In the genomic region with DNA sequence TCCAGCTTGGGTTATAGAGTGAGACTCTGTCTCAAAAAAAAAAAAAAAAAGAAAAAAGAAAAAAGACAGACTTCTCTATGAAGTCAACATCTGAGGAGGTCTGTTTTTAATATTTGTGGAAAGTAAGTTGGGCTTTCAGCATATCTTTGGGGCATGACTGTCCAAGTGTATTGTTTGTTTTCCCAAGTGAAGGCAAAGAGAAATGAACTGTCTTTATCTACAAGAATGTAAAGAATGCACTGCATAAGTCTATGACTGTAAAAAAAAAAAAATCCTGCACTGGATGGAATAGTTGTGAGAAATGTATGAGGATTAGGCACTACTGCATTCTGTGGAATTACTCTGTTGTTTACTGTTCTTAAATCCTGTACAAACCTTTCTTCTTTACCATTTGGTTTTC, we compare ENCODE assay signal across 14 cellular contexts. TPM values are rescaled to one million over a fixed set of nuclear protein-coding genes. Genes with fewer than 3 reads are reported as not detected.
DNase-seq lines count a peak whose midpoint lies in the region; ATAC-seq and TF ChIP-seq lines count a peak whose summit lies in the region.
"Had no signal": no experiment of that assay in that cellular context is flagged by ENCODE, and none has a peak within 500 bp of the region (broad histone marks: within the 10 kb centered on the region; RNA-seq: fewer than 3 reads in every experiment).

No MANE protein-coding gene starts in this region.

- peak; percentile 28 for ATAC-seq in upper lobe of right lung

- H3K27me3 Mint-ChIP-seq in activated T-cell treated with anti-CD3 and anti-CD28 coated beads, Interleukin-2, amount 50 U/mL, for 24 hours, result peaks cover 23% of the 10 kb centered on the region

- no peak overlapping the region for H3K27ac ChIP-seq in upper lobe of right lung
- H3K27ac ChIP-seq: sigmoid colon, uterus had no signal

- TF ChIP-seq CTCF in upper lobe of right lung (IDR thresholded peaks at IDR 0.05), result no peak

- intact Hi-C loops in upper lobe of right lung (cut with DNase I), result no loop called here

- DNase-seq in HCEC 1CT (peak; percentile 91), amniotic stem cell (lab: John Stamatoyannopoulos, UW) (peak; percentile 68), glomerular visceral epithelial cell (ENCODE audit: extremely low spot score) (peak; percentile 82), upper lobe of right lung (no peak), HEK293T (ENCODE audit: extremely low spot score) (no peak), NCI-H69 (lab: John Stamatoyannopoulos, UW) (no peak)
- no peak for DNase-seq in activated T-cell treated with anti-CD3 and anti-CD28 coated beads, Interleukin-2, amount 50 U/mL, for 24 hours
- DNase-seq: activated CD8-positive, alpha-beta memory T cell treated with anti-CD3 and anti-CD28 coated beads, Interleukin-2, amount 50 U/mL, for 48 hours; DND-41; glutamatergic neuron; midbrain; NCI-H2029; sigmoid colon; uterus had no signal

- H3K36me3 Mint-ChIP-seq in activated T-cell treated with anti-CD3 and anti-CD28 coated beads, Interleukin-2, amount 50 U/mL, for 24 hours (ENCODE audit: low read depth), result no peaks in the 10 kb centered on the region

- H3K4me3 ChIP-seq in upper lobe of right lung, result no peak overlapping the region
- H3K4me3 ChIP-seq: sigmoid colon, uterus had no signal

- H3K9me3 Mint-ChIP-seq in activated T-cell treated with anti-CD3 and anti-CD28 coated beads, Interleukin-2, amount 50 U/mL, for 24 hours, result peaks cover 3% of the 10 kb centered on the region

- CTCF ChIA-PET in HEK293T (lab: Yijun Ruan, JAX), result interaction anchor here (1.8 kb wide), 1 partner anchor 11 kb away, joined by 10 read pairs; no protein-coding TSS in a partner anchor

- no peaks in the 10 kb centered on the region for H3K27me3 ChIP-seq in upper lobe of right lung
- H3K27me3 ChIP-seq: sigmoid colon, uterus had no signal

- H3K4me1 Mint-ChIP-seq in activated T-cell treated with anti-CD3 and anti-CD28 coated beads, Interleukin-2, amount 50 U/mL, for 24 hours (ENCODE audit: low read depth), result peaks cover 10% of the 10 kb centered on the region

- no peaks in the 10 kb centered on the region for H3K9me3 ChIP-seq in upper lobe of right lung
- H3K9me3 ChIP-seq: sigmoid colon, uterus had no signal

- H3K4me1 ChIP-seq in upper lobe of right lung, result no peaks in the 10 kb centered on the region
- H3K4me1 ChIP-seq: sigmoid colon, uterus had no signal

- no peaks in the 10 kb centered on the region for H3K36me3 ChIP-seq in upper lobe of right lung
- H3K36me3 ChIP-seq: sigmoid colon, uterus had no signal

- no peak overlapping the region for H3K27ac Mint-ChIP-seq in activated T-cell treated with anti-CD3 and anti-CD28 coated beads, Interleukin-2, amount 50 U/mL, for 24 hours

- POLR2A ChIA-PET in HEK293T (lab: Yijun Ruan, JAX), result no interaction called here

- H3K4me3 Mint-ChIP-seq in activated T-cell treated with anti-CD3 and anti-CD28 coated beads, Interleukin-2, amount 50 U/mL, for 24 hours, result no peak overlapping the region

TF ChIP-seq in HEK293T, 16 proteins besides CTCF, POLR2A, EP300 and RAD21:
- TF ChIP-seq CTBP1 (IDR thresholded peaks at IDR 0.05; ENCODE audit: borderline replicate concordance) (no peak), SP1 (IDR thresholded peaks at IDR 0.05) (no peak), L3MBTL2 (conservative IDR thresholded peaks at IDR 0.05) (no peak), ARNT (IDR thresholded peaks at IDR 0.05) (no peak), FOXA1 (IDR thresholded peaks at IDR 0.05) (no peak), LEF1 (IDR thresholded peaks at IDR 0.05; ENCODE audit: borderline replicate concordance) (no peak), FOXM1 (IDR thresholded peaks at IDR 0.05; ENCODE audit: borderline replicate concordance) (no peak), FOXK2 (IDR thresholded peaks at IDR 0.05) (no peak), HDGF (IDR thresholded peaks at IDR 0.05; ENCODE audit: borderline replicate concordance) (no peak), SUZ12 (IDR thresholded peaks at IDR 0.05) (no peak), ELF4 (IDR thresholded peaks at IDR 0.05) (no peak), TARDBP (IDR thresholded peaks at IDR 0.05) (no peak), ZNF384 (IDR thresholded peaks at IDR 0.05) (no peak), BHLHE40 (IDR thresholded peaks at IDR 0.05; ENCODE audit: borderline replicate concordance) (no peak), NFRKB (IDR thresholded peaks at IDR 0.05) (no peak)
- TF ChIP-seq, protein P1, sequence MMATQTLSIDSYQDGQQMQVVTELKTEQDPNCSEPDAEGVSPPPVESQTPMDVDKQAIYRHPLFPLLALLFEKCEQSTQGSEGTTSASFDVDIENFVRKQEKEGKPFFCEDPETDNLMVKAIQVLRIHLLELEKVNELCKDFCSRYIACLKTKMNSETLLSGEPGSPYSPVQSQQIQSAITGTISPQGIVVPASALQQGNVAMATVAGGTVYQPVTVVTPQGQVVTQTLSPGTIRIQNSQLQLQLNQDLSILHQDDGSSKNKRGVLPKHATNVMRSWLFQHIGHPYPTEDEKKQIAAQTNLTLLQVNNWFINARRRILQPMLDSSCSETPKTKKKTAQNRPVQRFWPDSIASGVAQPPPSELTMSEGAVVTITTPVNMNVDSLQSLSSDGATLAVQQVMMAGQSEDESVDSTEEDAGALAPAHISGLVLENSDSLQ (IDR thresholded peaks at IDR 0.05), result no peak

RNA-seq across cellular contexts. Expression of a gene that starts 45.6 kb away (rescaled TPM):
- 2.3 TPM for total RNA-seq in upper lobe of right lung

RNA-seq across cellular contexts. Expression of a gene that starts 47.9 kb away (rescaled TPM):
- total RNA-seq in upper lobe of right lung, result 749 TPM

Comparison
In these comparisons a context has a peak if more than half of its experiments do, and no peak if none do; other contexts are left out.
1. DNase-seq: peak in HCEC 1CT (single experiment), amniotic stem cell (single experiment) and glomerular visceral epithelial cell (single experiment); none in upper lobe of right lung (single experiment), HEK293T (single experiment), NCI-H69 (single experiment) and activated T-cell treated with anti-CD3 and anti-CD28 coated beads, Interleukin-2, amount 50 U/mL, for 24 hours (single experiment).